ENCODE assay signal across 9 cellular contexts in the genomic region with DNA sequence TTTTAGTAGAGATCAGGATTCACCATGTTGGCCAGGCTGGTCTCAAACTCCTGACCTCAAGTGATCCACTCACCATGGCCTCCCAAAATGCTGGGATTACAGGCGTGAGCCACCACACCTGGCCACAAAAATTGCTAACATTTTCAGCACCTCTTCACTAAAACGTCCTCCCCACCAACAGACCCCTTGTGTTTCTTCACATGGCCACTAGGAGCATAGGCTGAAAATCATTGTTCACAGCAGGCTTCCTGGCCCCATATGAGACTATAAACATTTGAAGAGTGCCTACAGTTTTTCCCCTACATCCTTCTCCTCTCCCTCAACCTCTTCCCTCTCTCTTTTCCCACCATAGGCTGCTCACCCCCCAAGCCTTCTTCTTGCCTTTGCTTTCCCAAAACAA. TPM values are rescaled to one million over a fixed set of nuclear protein-coding genes. Genes with fewer than 3 reads are reported as not detected.
DNase-seq lines count a peak whose midpoint lies in the region; ATAC-seq and TF ChIP-seq lines count a peak whose summit lies in the region.
"Had no signal": no experiment of that assay in that cellular context is flagged by ENCODE, and none has a peak within 500 bp of the region (broad histone marks: within the 10 kb centered on the region; RNA-seq: fewer than 3 reads in every experiment).

No MANE protein-coding gene starts in this region.

- no peak overlapping the region for H3K4me3 ChIP-seq in lower lobe of right lung

- H3K4me3 Mint-ChIP-seq in WTC11 = no peak overlapping the region
- H3K4me3 Mint-ChIP-seq: stimulated activated naive CD8-positive, alpha-beta T cell treated with anti-CD3 and anti-CD28 coated beads, Interleukin-15, Interleukin-2, amounts not matched to agents 100 ng/mL and 50 ng/mL, for 24 hours had no signal

- H3K27me3 ChIP-seq in lower lobe of right lung (ENCODE audit: low read depth) = no peaks in the 10 kb centered on the region

- H3K27ac Mint-ChIP-seq in WTC11 = peak overlapping the region; percentile 80
- H3K27ac Mint-ChIP-seq: stimulated activated naive CD8-positive, alpha-beta T cell treated with anti-CD3 and anti-CD28 coated beads, Interleukin-15, Interleukin-2, amounts not matched to agents 100 ng/mL and 50 ng/mL, for 24 hours had no signal

- no peaks in the 10 kb centered on the region for H3K36me3 Mint-ChIP-seq in WTC11

- POLR2A ChIA-PET in HEK293T (lab: Yijun Ruan, JAX) = interaction anchor here (1.0 kb wide), 1 partner anchor 47 kb away, joined by 4 read pairs; a partner anchor contains a TSS
- POLR2A ChIA-PET in WTC11 (lab: Charles Lee) = no interaction called here

- H3K9me3 Mint-ChIP-seq in WTC11 = peaks cover 5% of the 10 kb centered on the region; the same call in 1 of the 2 replicates
- H3K9me3 Mint-ChIP-seq: stimulated activated naive CD8-positive, alpha-beta T cell treated with anti-CD3 and anti-CD28 coated beads, Interleukin-15, Interleukin-2, amounts not matched to agents 100 ng/mL and 50 ng/mL, for 24 hours had no signal

- no peaks in the 10 kb centered on the region for H3K27me3 Mint-ChIP-seq in WTC11 (ENCODE audit: low read depth)
- H3K27me3 Mint-ChIP-seq: stimulated activated naive CD8-positive, alpha-beta T cell treated with anti-CD3 and anti-CD28 coated beads, Interleukin-15, Interleukin-2, amounts not matched to agents 100 ng/mL and 50 ng/mL, for 24 hours had no signal

- TF ChIP-seq CTCF in WTC11 (IDR thresholded peaks at IDR 0.05) (no peak), lower lobe of right lung (IDR thresholded peaks at IDR 0.05) (peak; percentile 20)

- DNase-seq in DMS53 treated with DMSO at 0.1 percent for 48 hours (lab: John Stamatoyannopoulos, UW; ENCODE audit: unreplicated experiment) = peak; percentile 23
- peak; percentile 66 for DNase-seq in HEK293T (ENCODE audit: extremely low spot score)
- peak; percentile 20 for DNase-seq in WTC11 (ENCODE audit: low spot score)
- DNase-seq in lower lobe of right lung = no peak
- DNase-seq: foreskin melanocyte had no signal

- no peak overlapping the region for H3K27ac ChIP-seq in lower lobe of right lung

- intact Hi-C loops in lower lobe of right lung (cut with DNase I) = no loop called here

- H3K36me3 ChIP-seq in lower lobe of right lung = no peaks in the 10 kb centered on the region

- H3K4me1 ChIP-seq in lower lobe of right lung = no peaks in the 10 kb centered on the region

- H3K9me3 ChIP-seq in lower lobe of right lung = no peaks in the 10 kb centered on the region

- ATAC-seq in WTC11 = peak; percentile 87
- no peak for ATAC-seq in lower lobe of right lung
- no peak for ATAC-seq in GM18511 (IDR thresholded peaks at IDR 0.05; ENCODE audit: unreplicated experiment)
- ATAC-seq in HG03520 (IDR thresholded peaks at IDR 0.05; ENCODE audit: unreplicated experiment) = no peak
- no peak for ATAC-seq in GM21423 (IDR thresholded peaks at IDR 0.05; ENCODE audit: unreplicated experiment)

- CTCF ChIA-PET in HEK293T (lab: Yijun Ruan, JAX) = interaction anchor here (0.7 to 1.8 kb wide), 4 partner anchors 14 to 214 kb away, joined by 3 to 9 read pairs (median 3); no protein-coding TSS in a partner anchor
- CTCF ChIA-PET in WTC11 (lab: Charles Lee) = interaction anchor here (1.0 to 2.6 kb wide), 2 partner anchors 19 to 35 kb away, joined by 3 to 17 read pairs; no protein-coding TSS in a partner anchor

- H3K4me1 Mint-ChIP-seq in WTC11 = peaks cover 31% of the 10 kb centered on the region

TF ChIP-seq in HEK293T, 16 proteins besides CTCF, POLR2A, EP300 and RAD21:
- TF ChIP-seq LEF1 (IDR thresholded peaks at IDR 0.05; ENCODE audit: borderline replicate concordance) = no peak
- TF ChIP-seq ELF4 (IDR thresholded peaks at IDR 0.05) = no peak
- no peak for TF ChIP-seq TARDBP (IDR thresholded peaks at IDR 0.05)
- no peak for TF ChIP-seq SP1 (IDR thresholded peaks at IDR 0.05)
- TF ChIP-seq BHLHE40 (IDR thresholded peaks at IDR 0.05; ENCODE audit: borderline replicate concordance) = no peak
- TF ChIP-seq NFRKB (IDR thresholded peaks at IDR 0.05) = no peak
- TF ChIP-seq L3MBTL2 (conservative IDR thresholded peaks at IDR 0.05) = peak; percentile 24; the same call in 1 of the 2 replicates

TF ChIP-seq in WTC11, 78 proteins besides CTCF, POLR2A, EP300 and RAD21:
- TF ChIP-seq, protein P1, sequence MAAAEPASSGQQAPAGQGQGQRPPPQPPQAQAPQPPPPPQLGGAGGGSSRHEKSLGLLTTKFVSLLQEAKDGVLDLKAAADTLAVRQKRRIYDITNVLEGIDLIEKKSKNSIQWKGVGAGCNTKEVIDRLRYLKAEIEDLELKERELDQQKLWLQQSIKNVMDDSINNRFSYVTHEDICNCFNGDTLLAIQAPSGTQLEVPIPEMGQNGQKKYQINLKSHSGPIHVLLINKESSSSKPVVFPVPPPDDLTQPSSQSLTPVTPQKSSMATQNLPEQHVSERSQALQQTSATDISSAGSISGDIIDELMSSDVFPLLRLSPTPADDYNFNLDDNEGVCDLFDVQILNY (CRISPR knock-in tag; IDR thresholded peaks at IDR 0.05) = no peak
- TF ChIP-seq CREB1 (CRISPR knock-in tag; IDR thresholded peaks at IDR 0.05) = no peak
- no peak for TF ChIP-seq KAT7 (CRISPR knock-in tag; IDR thresholded peaks at IDR 0.05; ENCODE audit: borderline replicate concordance)
- TF ChIP-seq ZNF416 (CRISPR knock-in tag; IDR thresholded peaks at IDR 0.05) = no peak
- TF ChIP-seq, protein P2, sequence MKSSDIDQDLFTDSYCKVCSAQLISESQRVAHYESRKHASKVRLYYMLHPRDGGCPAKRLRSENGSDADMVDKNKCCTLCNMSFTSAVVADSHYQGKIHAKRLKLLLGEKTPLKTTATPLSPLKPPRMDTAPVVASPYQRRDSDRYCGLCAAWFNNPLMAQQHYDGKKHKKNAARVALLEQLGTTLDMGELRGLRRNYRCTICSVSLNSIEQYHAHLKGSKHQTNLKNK (CRISPR knock-in tag; IDR thresholded peaks at IDR 0.05) = no peak
- TF ChIP-seq, protein P3, sequence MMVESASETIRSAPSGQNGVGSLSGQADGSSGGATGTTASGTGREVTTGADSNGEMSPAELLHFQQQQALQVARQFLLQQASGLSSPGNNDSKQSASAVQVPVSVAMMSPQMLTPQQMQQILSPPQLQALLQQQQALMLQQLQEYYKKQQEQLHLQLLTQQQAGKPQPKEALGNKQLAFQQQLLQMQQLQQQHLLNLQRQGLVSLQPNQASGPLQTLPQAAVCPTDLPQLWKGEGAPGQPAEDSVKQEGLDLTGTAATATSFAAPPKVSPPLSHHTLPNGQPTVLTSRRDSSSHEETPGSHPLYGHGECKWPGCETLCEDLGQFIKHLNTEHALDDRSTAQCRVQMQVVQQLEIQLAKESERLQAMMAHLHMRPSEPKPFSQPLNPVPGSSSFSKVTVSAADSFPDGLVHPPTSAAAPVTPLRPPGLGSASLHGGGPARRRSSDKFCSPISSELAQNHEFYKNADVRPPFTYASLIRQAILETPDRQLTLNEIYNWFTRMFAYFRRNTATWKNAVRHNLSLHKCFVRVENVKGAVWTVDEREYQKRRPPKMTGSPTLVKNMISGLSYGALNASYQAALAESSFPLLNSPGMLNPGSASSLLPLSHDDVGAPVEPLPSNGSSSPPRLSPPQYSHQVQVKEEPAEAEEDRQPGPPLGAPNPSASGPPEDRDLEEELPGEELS (CRISPR knock-in tag; IDR thresholded peaks at IDR 0.05) = no peak

RNA-seq across cellular contexts. Expression of a gene that starts 28.0 kb away (rescaled TPM):
- total RNA-seq in WTC11 (2021) (354 to 487 TPM (median 486 TPM) in 3 replicates), lower lobe of right lung (182 TPM)

RNA-seq across cellular contexts. Expression of a gene that starts 47.5 kb away (rescaled TPM):
- total RNA-seq in WTC11 (2021) = 60.3 to 66.8 TPM (median 63.8 TPM) in 3 replicates
- total RNA-seq in lower lobe of right lung = 48.4 TPM
